Comparison of ENCODE assay signal across 30 cellular contexts in the genomic region with DNA sequence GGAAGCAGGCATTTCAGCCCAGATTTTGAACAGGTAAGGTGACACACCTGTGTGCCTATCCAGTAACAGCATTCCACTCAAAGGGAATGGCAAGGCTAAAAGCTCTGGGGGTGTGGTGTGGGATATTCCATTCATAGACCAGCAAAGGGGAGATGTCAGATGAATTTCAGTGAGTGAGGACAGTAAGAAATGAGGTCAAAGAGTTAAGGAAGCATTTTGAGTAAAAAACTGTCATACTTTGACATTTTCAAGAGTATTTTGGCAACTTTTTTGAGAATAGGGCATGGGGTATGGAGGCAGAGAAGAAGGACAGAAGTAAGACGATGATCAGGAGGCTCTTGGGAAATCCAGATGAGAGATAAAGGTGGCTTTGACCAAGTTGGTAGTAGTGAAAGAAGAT. TPM values are rescaled to one million over a fixed set of nuclear protein-coding genes. Genes with fewer than 3 reads are reported as not detected.
"Had no signal": no experiment of that assay in that cellular context is flagged by ENCODE, and none has a peak within 500 bp of the region (broad histone marks: within the 10 kb centered on the region; RNA-seq: fewer than 3 reads in every experiment).

No MANE protein-coding gene starts in this region.

- FAIRE-seq: endometrium, endothelial cell of umbilical vein, frontal cortex had no signal

- H3K27me3 ChIP-seq: colonic mucosa, dorsolateral prefrontal cortex, foreskin keratinocyte had no signal

- H3K27ac ChIP-seq: colonic mucosa, coronary artery, dorsolateral prefrontal cortex, epithelial cell of prostate, esophagus muscularis mucosa, esophagus squamous epithelium, foreskin keratinocyte, gastrocnemius medialis, gastroesophageal sphincter, heart left ventricle, heart right ventricle, hepatocyte had no signal

- H3K36me3 ChIP-seq: colonic mucosa, esophagus muscularis mucosa, esophagus squamous epithelium, gastrocnemius medialis, gastroesophageal sphincter, heart left ventricle, heart right ventricle had no signal

- H3K4me3 Mint-ChIP-seq: dendritic cell treated with granulocyte-macrophage colony-stimulating factor and Interleukin-4, amounts not matched to agents 40 ng/mL and 50 ng/mL, for 4 days; effector memory CD8-positive, alpha-beta T cell; endodermal cell had no signal

- ATAC-seq: effector memory CD8-positive, alpha-beta T cell; esophagus mucosa; foreskin keratinocyte; gastrocnemius medialis; gastroesophageal sphincter; heart left ventricle; heart right ventricle had no signal

- H3K4me3 ChIP-seq: colonic mucosa, coronary artery, dorsolateral prefrontal cortex, esophagus muscularis mucosa, esophagus squamous epithelium, gastrocnemius medialis, gastroesophageal sphincter, heart left ventricle, heart right ventricle, hepatocyte had no signal

- H3K4me2 ChIP-seq: hepatocyte had no signal

- H3K4me1 ChIP-seq: colonic mucosa, foreskin keratinocyte had no signal

- H3K9me3 ChIP-seq: colonic mucosa, esophagus muscularis mucosa, esophagus squamous epithelium, gastrocnemius medialis, gastroesophageal sphincter, heart left ventricle, heart right ventricle had no signal

- H3K27ac Mint-ChIP-seq: dendritic cell treated with granulocyte-macrophage colony-stimulating factor and Interleukin-4, amounts not matched to agents 40 ng/mL and 50 ng/mL, for 4 days; effector memory CD8-positive, alpha-beta T cell; endodermal cell had no signal

- H2AFZ ChIP-seq: hepatocyte had no signal

- H3K9me3 Mint-ChIP-seq: dendritic cell treated with granulocyte-macrophage colony-stimulating factor and Interleukin-4, amounts not matched to agents 40 ng/mL and 50 ng/mL, for 4 days; effector memory CD8-positive, alpha-beta T cell; endodermal cell had no signal

- DNase-seq: colonic mucosa; cortex of kidney; dermis blood vessel endothelial cell; dorsolateral prefrontal cortex; effector CD4-positive, alpha-beta T cell; effector CD8-positive, alpha-beta T cell; effector memory CD4-positive, alpha-beta T cell; effector memory CD8-positive, alpha-beta T cell; endodermal cell; erythroblast; esophagus squamous epithelium; foreskin fibroblast; foreskin keratinocyte; foreskin melanocyte; gastrocnemius medialis; glutamatergic neuron; head of caudate nucleus; heart left ventricle; heart right ventricle had no signal

RNA-seq across cellular contexts. Expression of gene ELOVL7, which starts 2.2 kb away (rescaled TPM):
- total RNA-seq: glomerular endothelial cell had no signal
